Comparison of ENCODE assay signal across 21 cellular contexts in genomic region chr2:150150137-150150536, GRCh38.
DNase-seq lines count a peak whose midpoint lies in the region; ATAC-seq and FAIRE-seq lines count a peak whose summit lies in the region.
"Had no signal": no experiment of that assay in that cellular context is flagged by ENCODE, and none has a peak within 500 bp of the region (broad histone marks: within the 10 kb centered on the region; RNA-seq: fewer than 3 reads in every experiment).

No MANE protein-coding gene starts in this region.

- POLR2A ChIA-PET in CD8-positive, alpha-beta memory T cell (lab: Charles Lee), result no interaction called here

- CTCF ChIA-PET in CD8-positive, alpha-beta memory T cell (lab: Charles Lee), result no interaction called here

- no peaks in the 10 kb centered on the region for H3K27me3 ChIP-seq in small intestine (ENCODE audit: control insufficient read depth in 2 of 2, insufficient read depth in 2 of 2, low read length in 2 of 2)
- H3K27me3 ChIP-seq in CD8-positive, alpha-beta memory T cell (ENCODE audit: insufficient read depth, low read length, poor library complexity, severe bottlenecking), result no peaks in the 10 kb centered on the region

- H3K36me3 Mint-ChIP-seq in CD8-positive, alpha-beta memory T cell, result peaks cover 0 to 3% (median 0%) of the 10 kb centered on the region in 3 donors
- peaks cover 0 to 3% of the 10 kb centered on the region in 2 donors for H3K36me3 Mint-ChIP-seq in activated T-cell treated with anti-CD3 and anti-CD28 coated beads, Interleukin-2, amount 50 U/mL, for 72 hours (ENCODE audit: insufficient read depth in 2 of 2)
- H3K36me3 Mint-ChIP-seq: CD4-positive, alpha-beta memory T cell had no signal

- H3K4me1 ChIP-seq in small intestine (ENCODE audit: control insufficient read depth in 2 of 2, insufficient read depth in 1 of 2, low read depth in 1 of 2, low read length in 1 of 2), result no peaks in the 10 kb centered on the region
- H3K4me1 ChIP-seq in CD8-positive, alpha-beta memory T cell (ENCODE audit: insufficient read depth, low read length), result no peaks in the 10 kb centered on the region
- H3K4me1 ChIP-seq: Caco-2 had no signal

- WGBS in small intestine, 3 donors, result 7 to 26% (median 19%) methylated on average over 2 of the region's 2 CpGs

- no peaks in the 10 kb centered on the region for H3K27me3 Mint-ChIP-seq in CD8-positive, alpha-beta memory T cell
- H3K27me3 Mint-ChIP-seq in activated T-cell treated with anti-CD3 and anti-CD28 coated beads, Interleukin-2, amount 50 U/mL, for 72 hours (ENCODE audit: low read depth), result no peaks in the 10 kb centered on the region
- H3K27me3 Mint-ChIP-seq: CD4-positive, alpha-beta memory T cell had no signal

- H3K9me3 Mint-ChIP-seq in CD8-positive, alpha-beta memory T cell, result peaks cover 2 to 24% (median 13%) of the 10 kb centered on the region in 5 donors
- peaks cover 5 to 8% of the 10 kb centered on the region in 2 donors for H3K9me3 Mint-ChIP-seq in activated T-cell treated with anti-CD3 and anti-CD28 coated beads, Interleukin-2, amount 50 U/mL, for 72 hours

- no peak overlapping the region for H3K27ac ChIP-seq in small intestine (ENCODE audit: low read depth in 1 of 2, low read length in 1 of 2)
- H3K27ac ChIP-seq in CD8-positive, alpha-beta memory T cell (ENCODE audit: low read depth, low read length), result no peak overlapping the region
- H3K27ac ChIP-seq: A549 had no signal

- ATAC-seq in left lobe of liver, result peak; percentile 34
- ATAC-seq in activated T-cell treated with anti-CD3 and anti-CD28 coated beads, Interleukin-2, amount 50 U/mL, for 72 hours (replicated peaks in 1 of 2), result no peak
- ATAC-seq: A549, GM12878, GM23338, HCT116 had no signal

- no peak overlapping the region for H3K4me3 Mint-ChIP-seq in CD8-positive, alpha-beta memory T cell
- H3K4me3 Mint-ChIP-seq in activated T-cell treated with anti-CD3 and anti-CD28 coated beads, Interleukin-2, amount 50 U/mL, for 72 hours, result no peak overlapping the region
- H3K4me3 Mint-ChIP-seq: CD4-positive, alpha-beta memory T cell; GM23338; H9 had no signal

- H3K4me1 Mint-ChIP-seq in CD8-positive, alpha-beta memory T cell, result no peaks in the 10 kb centered on the region
- H3K4me1 Mint-ChIP-seq in activated T-cell treated with anti-CD3 and anti-CD28 coated beads, Interleukin-2, amount 50 U/mL, for 72 hours (ENCODE audit: low read depth), result no peaks in the 10 kb centered on the region
- H3K4me1 Mint-ChIP-seq: CD4-positive, alpha-beta memory T cell; GM23338; H9 had no signal

- no peak overlapping the region for H3K27ac Mint-ChIP-seq in CD8-positive, alpha-beta memory T cell
- no peak overlapping the region for H3K27ac Mint-ChIP-seq in activated T-cell treated with anti-CD3 and anti-CD28 coated beads, Interleukin-2, amount 50 U/mL, for 72 hours
- H3K27ac Mint-ChIP-seq: CD4-positive, alpha-beta memory T cell; GM23338; H9 had no signal

- no peaks in the 10 kb centered on the region for H3K9me3 ChIP-seq in small intestine (ENCODE audit: control insufficient read depth, low read depth)
- no peaks in the 10 kb centered on the region for H3K9me3 ChIP-seq in CD8-positive, alpha-beta memory T cell (ENCODE audit: low read length)

- H3K36me3 ChIP-seq in small intestine (ENCODE audit: control insufficient read depth in 2 of 2, insufficient read depth in 2 of 2, low read length in 2 of 2), result no peaks in the 10 kb centered on the region
- no peaks in the 10 kb centered on the region for H3K36me3 ChIP-seq in CD8-positive, alpha-beta memory T cell (ENCODE audit: insufficient read depth, low read length)

- H3K4me3 ChIP-seq in small intestine (ENCODE audit: low read depth in 1 of 2, low read length in 2 of 2), result no peak overlapping the region
- no peak overlapping the region for H3K4me3 ChIP-seq in CD8-positive, alpha-beta memory T cell (ENCODE audit: low read length)
- H3K4me3 ChIP-seq: A549, GM12878, GM23338 had no signal

- DNase-seq in left lobe of liver (ENCODE audit: low spot score) (no peak), small intestine (peak; percentile 60), Ammon's horn (ENCODE audit: low spot score) (no peak)
- no peak for DNase-seq in CD8-positive, alpha-beta memory T cell
- no peak for DNase-seq in activated T-cell treated with anti-CD3 and anti-CD28 coated beads, Interleukin-2, amount 50 U/mL, for 72 hours
- DNase-seq: 8988T; ACHN; AML-193; C1 segment of cervical spinal cord; Caco-2; CD4-positive, alpha-beta memory T cell; DMS153; DND-41; GDM1; H9 had no signal

- FAIRE-seq in G401.6 (lab: Jason Lieb, UNC), result peak; percentile 28
- FAIRE-seq in colon (lab: Jason Lieb, UNC), result peak; percentile 78
- FAIRE-seq in small intestine (lab: Jason Lieb, UNC), result no peak
- FAIRE-seq: A549, GM12878 had no signal
